Comparison of ENCODE assay signal across 9 cellular contexts in the genomic region with DNA sequence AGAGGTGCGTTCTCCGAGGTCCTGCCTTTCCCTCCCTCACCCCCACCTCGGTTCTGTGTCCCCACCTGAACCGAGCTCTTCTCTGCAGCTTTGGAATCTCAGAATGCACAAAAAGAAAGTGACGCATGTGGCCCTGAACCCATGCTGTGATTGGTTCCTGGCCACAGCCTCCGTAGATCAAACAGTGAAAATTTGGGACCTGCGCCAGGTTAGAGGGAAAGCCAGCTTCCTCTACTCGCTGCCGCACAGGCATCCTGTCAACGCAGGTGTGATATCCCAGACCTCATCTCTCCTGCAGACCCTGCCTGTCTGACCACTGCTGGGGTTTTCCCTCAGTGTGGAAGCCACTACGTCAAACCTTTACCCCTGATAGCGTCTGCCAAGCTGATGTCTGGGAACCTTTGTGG. TPM values are rescaled to one million over a fixed set of nuclear protein-coding genes. Genes with fewer than 3 reads are reported as not detected.
A peak's percentile ranks its signal among the peaks of the same experiment; 100 is the strongest.
DNase-seq lines count a peak whose midpoint lies in the region; ATAC-seq and TF ChIP-seq lines count a peak whose summit lies in the region.
"Had no signal": no experiment of that assay in that cellular context is flagged by ENCODE, and none has a peak within 500 bp of the region (broad histone marks: within the 10 kb centered on the region; RNA-seq: fewer than 3 reads in every experiment).

No MANE protein-coding gene starts in this region.

- WGBS in heart right ventricle, 2 donors: 25 to 29% methylated on average over 12 of the region's 12 CpGs
- WGBS in neuronal stem cell (ENCODE audit: extremely low coverage in 2 of 2, insufficient read length in 2 of 2, insufficient replicate concordance in 1 of 2), 2 donors: no CpG with 5 or more reads among the region's 12 CpGs

- no peak overlapping the region for H4K91ac ChIP-seq in neuronal stem cell (ENCODE audit: low read depth, low read length, poor library complexity)

- H3K9ac ChIP-seq in neuronal stem cell (ENCODE audit: low read depth, low read length, poor library complexity): no peak overlapping the region

- TF ChIP-seq CTCF in heart right ventricle (IDR thresholded peaks at IDR 0.05) (no peak), vagina (IDR thresholded peaks at IDR 0.05) (no peak)

- H3K36me3 ChIP-seq in heart right ventricle: peaks cover 0 to 74% (median 18%) of the 10 kb centered on the region in 9 donors
- H3K36me3 ChIP-seq in vagina: peaks cover 0 to 44% of the 10 kb centered on the region in 2 donors
- peaks cover 26 to 36% of the 10 kb centered on the region in 2 donors for H3K36me3 ChIP-seq in neuronal stem cell (replicated peaks in 1 of 2; ENCODE audit: control insufficient read depth in 2 of 2, insufficient read depth in 2 of 2, low read length in 2 of 2)

- no peak overlapping the region for H3K23ac ChIP-seq in neuronal stem cell (ENCODE audit: low read depth, low read length, poor library complexity)

- H3K14ac ChIP-seq in neuronal stem cell (ENCODE audit: low read length): no peak overlapping the region

- intact Hi-C loops in heart right ventricle (cut with DNase I): loop anchor here in 4 of 10 donors (10.0 kb wide), 2 partner anchors 50 to 120 kb away; partner anchors contain the start of genes MYBPC3 (in 3 of the 4) and PACSIN3 (in 1 of the 4)
- intact Hi-C loops in vagina (cut with DNase I): no loop called here

- peak; percentile 64 to 65 for ATAC-seq in activated T-cell treated with anti-CD3 and anti-CD28 coated beads, Interleukin-2, amount 50 U/mL, for 72 hours (replicated peaks in 1 of 2)
- peak in 7 of 8 donors; percentile 37 to 76 (median 47) for ATAC-seq in heart right ventricle
- peak; percentile 73 for ATAC-seq in stimulated activated naive CD8-positive, alpha-beta T cell treated with anti-CD3 and anti-CD28 coated beads, Interleukin-15, Interleukin-2, amounts not matched to agents 100 U/mL and 50 U/mL, for 24 hours

- no peaks in the 10 kb centered on the region for H3K27me3 Mint-ChIP-seq in activated T-cell treated with anti-CD3 and anti-CD28 coated beads, Interleukin-2, amount 50 U/mL, for 72 hours (ENCODE audit: low read depth)

- H3K4me1 ChIP-seq in heart right ventricle: peaks cover 5 to 38% (median 23%) of the 10 kb centered on the region in 9 donors
- H3K4me1 ChIP-seq in vagina: no peaks in the 10 kb centered on the region
- H3K4me1 ChIP-seq in neuronal stem cell (ENCODE audit: control insufficient read depth in 2 of 2, insufficient read depth in 1 of 2, low read depth in 1 of 2, low read length in 2 of 2): peaks cover 0 to 2% of the 10 kb centered on the region in 2 donors

- no peak overlapping the region for H2AK5ac ChIP-seq in neuronal stem cell (ENCODE audit: low read depth, low read length)

- H2BK120ac ChIP-seq in neuronal stem cell (ENCODE audit: low read depth, low read length): no peak overlapping the region

- no peaks in the 10 kb centered on the region for H3K9me3 Mint-ChIP-seq in activated T-cell treated with anti-CD3 and anti-CD28 coated beads, Interleukin-2, amount 50 U/mL, for 72 hours

- no peak overlapping the region for H2AFZ ChIP-seq in neuronal stem cell (ENCODE audit: low read length)

- peak overlapping the region; percentile 31 to 56 for H3K4me3 Mint-ChIP-seq in activated T-cell treated with anti-CD3 and anti-CD28 coated beads, Interleukin-2, amount 50 U/mL, for 72 hours

- H2BK5ac ChIP-seq in neuronal stem cell (ENCODE audit: low read length): no peak overlapping the region

- peak overlapping the region; percentile 61 for H3K27ac Mint-ChIP-seq in activated T-cell treated with anti-CD3 and anti-CD28 coated beads, Interleukin-2, amount 50 U/mL, for 72 hours

- no peak overlapping the region for H3K4me2 ChIP-seq in neuronal stem cell (ENCODE audit: insufficient read depth, low read length, poor library complexity, severe bottlenecking)

- H3K4ac ChIP-seq in neuronal stem cell (ENCODE audit: low read length): no peak overlapping the region

- no peak overlapping the region for H3K18ac ChIP-seq in neuronal stem cell (ENCODE audit: low read length)

- no peak for TF ChIP-seq POLR2A in vagina (IDR thresholded peaks at IDR 0.05)

- H2BK15ac ChIP-seq in neuronal stem cell (ENCODE audit: low read length): no peak overlapping the region

- peak overlapping the region in 8 of 10 donors; percentile 47 to 73 (median 56) for H3K27ac ChIP-seq in heart right ventricle
- no peak overlapping the region for H3K27ac ChIP-seq in vagina
- H3K27ac ChIP-seq in neuronal stem cell (replicated peaks; ENCODE audit: low read length): no peak overlapping the region

- H3K36me3 Mint-ChIP-seq in activated T-cell treated with anti-CD3 and anti-CD28 coated beads, Interleukin-2, amount 50 U/mL, for 72 hours (ENCODE audit: insufficient read depth in 2 of 2): peaks cover 13 to 37% of the 10 kb centered on the region in 2 donors

- H4K8ac ChIP-seq in neuronal stem cell (ENCODE audit: low read depth, low read length): no peak overlapping the region

- H3K4me3 ChIP-seq in heart right ventricle (peak overlapping the region in 3 of 10 donors; percentile 2 to 13 (median 8)), vagina (no peak overlapping the region), neuronal stem cell (ENCODE audit: low read length in 2 of 2) (no peak overlapping the region)
- H3K4me3 ChIP-seq: skin epidermis had no signal

- peak; percentile 91 for DNase-seq in NCI-H2196 (lab: John Stamatoyannopoulos, UW; ENCODE audit: unreplicated experiment)
- no peak for DNase-seq in activated T-cell treated with anti-CD3 and anti-CD28 coated beads, Interleukin-2, amount 50 U/mL, for 72 hours
- DNase-seq in heart right ventricle: peak in 1 of 2 donors; percentile 47
- DNase-seq in stimulated activated naive CD8-positive, alpha-beta T cell treated with anti-CD3 and anti-CD28 coated beads, Interleukin-15, Interleukin-2, amounts not matched to agents 100 U/mL and 50 U/mL, for 24 hours: peak; percentile 41
- no peak for DNase-seq in vagina (ENCODE audit: extremely low spot score in 2 of 2)
- DNase-seq in neuronal stem cell (ENCODE audit: low spot score): no peak
- no peak for DNase-seq in germinal center (ENCODE audit: low spot score)
- DNase-seq in NCI-H2227 (lab: John Stamatoyannopoulos, UW; ENCODE audit: unreplicated experiment): no peak

- H3K9me3 ChIP-seq in heart right ventricle (no peaks in the 10 kb centered on the region), vagina (no peaks in the 10 kb centered on the region), neuronal stem cell (replicated peaks in 1 of 2; ENCODE audit: control insufficient read depth in 2 of 2, insufficient read depth in 1 of 2, low read depth in 1 of 2, low read length in 2 of 2) (no peaks in the 10 kb centered on the region)

- H2BK12ac ChIP-seq in neuronal stem cell (ENCODE audit: low read length): no peak overlapping the region

- H3K27me3 ChIP-seq in heart right ventricle (no peaks in the 10 kb centered on the region), vagina (no peaks in the 10 kb centered on the region), neuronal stem cell (ENCODE audit: control insufficient read depth in 3 of 3, insufficient read depth in 3 of 3, low read depth in 1 of 3, low read length in 3 of 3) (no peaks in the 10 kb centered on the region)

- no peaks in the 10 kb centered on the region for H3K79me1 ChIP-seq in neuronal stem cell (ENCODE audit: low read depth, low read length)

- H3K4me1 Mint-ChIP-seq in activated T-cell treated with anti-CD3 and anti-CD28 coated beads, Interleukin-2, amount 50 U/mL, for 72 hours (ENCODE audit: low read depth): peaks cover 37% of the 10 kb centered on the region

RNA-seq across cellular contexts. Expression of gene ACP2, which starts 13.9 kb away (rescaled TPM):
- total RNA-seq in activated T-cell treated with anti-CD3 and anti-CD28 coated beads, Interleukin-2, amount 50 U/mL, for 72 hours: 10 to 100 TPM in 1 of 2 donors, 1 to 10 TPM in 1; 8.8 to 12.8 TPM
- total RNA-seq in heart right ventricle (10 to 100 TPM; 17.2 to 38.8 (median 21.8) TPM), vagina (54.8 TPM)
- polyA plus RNA-seq in heart right ventricle: 10 to 100 TPM; 28.9 to 42.6 TPM
- polyA plus RNA-seq in neuronal stem cell (2013, experiment 1 of 2): 14.9 TPM
- 16.5 TPM for polyA plus RNA-seq in neuronal stem cell (2013, experiment 2 of 2)

RNA-seq across cellular contexts. Expression of gene DDB2, which starts 19.9 kb away (rescaled TPM):
- 100 to 1,000 TPM; 306 to 397 TPM for total RNA-seq in activated T-cell treated with anti-CD3 and anti-CD28 coated beads, Interleukin-2, amount 50 U/mL, for 72 hours
- total RNA-seq in heart right ventricle (10 to 100 TPM in 4 of 10 donors, 1 to 10 TPM in 6; 6.4 to 22.5 (median 8.3) TPM), vagina (42.2 TPM)
- 10 to 100 TPM in 1 of 2 donors, 1 to 10 TPM in 1; 8.1 to 30.6 TPM for polyA plus RNA-seq in heart right ventricle
- 96.5 TPM for polyA plus RNA-seq in neuronal stem cell (2013, experiment 1 of 2)
- 91.1 TPM for polyA plus RNA-seq in neuronal stem cell (2013, experiment 2 of 2)

RNA-seq across cellular contexts. Expression of gene NR1H3, which starts 23.1 kb away (rescaled TPM):
- total RNA-seq in activated T-cell treated with anti-CD3 and anti-CD28 coated beads, Interleukin-2, amount 50 U/mL, for 72 hours: 10 to 100 TPM in 1 of 2 donors, 1 to 10 TPM in 1; 8.1 to 16.1 TPM
- total RNA-seq in heart right ventricle (10 to 100 TPM in 4 of 10 donors, 1 to 10 TPM in 6; 6.6 to 26.5 (median 9.7) TPM), vagina (60.9 TPM)
- 10 to 100 TPM; 15.5 to 49.2 TPM for polyA plus RNA-seq in heart right ventricle
- 13.8 TPM for polyA plus RNA-seq in neuronal stem cell (2013, experiment 1 of 2)
- 13.5 TPM for polyA plus RNA-seq in neuronal stem cell (2013, experiment 2 of 2)

RNA-seq across cellular contexts. Expression of gene MADD, which starts 35.3 kb away (rescaled TPM):
- total RNA-seq in activated T-cell treated with anti-CD3 and anti-CD28 coated beads, Interleukin-2, amount 50 U/mL, for 72 hours: 10 to 100 TPM; 68.6 to 73.5 TPM
- total RNA-seq in heart right ventricle (10 to 100 TPM; 23.8 to 54.8 (median 35.7) TPM), vagina (56.5 TPM)
- polyA plus RNA-seq in heart right ventricle: 10 to 100 TPM; 24.4 to 35.1 TPM
- polyA plus RNA-seq in neuronal stem cell (2013, experiment 1 of 2): 21.0 TPM
- polyA plus RNA-seq in neuronal stem cell (2013, experiment 2 of 2): 16.1 TPM

RNA-seq across cellular contexts. Expression of gene PACSIN3, which starts 48.4 kb away (rescaled TPM):
- total RNA-seq in activated T-cell treated with anti-CD3 and anti-CD28 coated beads, Interleukin-2, amount 50 U/mL, for 72 hours: 10 to 100 TPM in 1 of 2 donors, 1 to 10 TPM in 1; 4.6 to 10.2 TPM
- total RNA-seq in heart right ventricle (100 to 1,000 TPM; 146 to 335 (median 257) TPM), vagina (59.4 TPM)
- polyA plus RNA-seq in heart right ventricle: 100 to 1,000 TPM; 163 to 209 TPM
- 5.1 TPM for polyA plus RNA-seq in neuronal stem cell (2013, experiment 1 of 2)
- 5.5 TPM for polyA plus RNA-seq in neuronal stem cell (2013, experiment 2 of 2)

Comparison
In these comparisons a context has a peak if more than half of its experiments do, and no peak if none do; other contexts are left out.
1. DNase-seq: peak in NCI-H2196 (single experiment) and stimulated activated naive CD8-positive, alpha-beta T cell treated with anti-CD3 and anti-CD28 coated beads, Interleukin-15, Interleukin-2, amounts not matched to agents 100 U/mL and 50 U/mL, for 24 hours (single experiment); none in activated T-cell treated with anti-CD3 and anti-CD28 coated beads, Interleukin-2, amount 50 U/mL, for 72 hours (0 of 2), vagina (0 of 2), neuronal stem cell (single experiment), germinal center (single experiment) and NCI-H2227 (single experiment).
2. H3K27ac ChIP-seq: peak in heart right ventricle (8 of 10); none in vagina (single experiment) and neuronal stem cell (single experiment).
3. Peak in every context shown above with its lines, with median percentiles within 50 percentile points of each other: ATAC-seq.